22 cellular contexts compared by ENCODE assay signal in genomic region chr4:3819210-3819919, GRCh38. TPM values are rescaled to one million over a fixed set of nuclear protein-coding genes. Genes with fewer than 3 reads are reported as not detected.
DNase-seq lines count a peak whose midpoint lies in the region; ATAC-seq, FAIRE-seq and TF ChIP-seq lines count a peak whose summit lies in the region.
"Had no signal": no experiment of that assay in that cellular context is flagged by ENCODE, and none has a peak within 500 bp of the region (broad histone marks: within the 10 kb centered on the region; RNA-seq: fewer than 3 reads in every experiment).

No MANE protein-coding gene starts in this region.

- ATAC-seq in Right ventricle myocardium inferior (no peak), aorta (ENCODE audit: low FRiP score) (no peak), GM21360 (IDR thresholded peaks at IDR 0.05; ENCODE audit: unreplicated experiment) (no peak)
- ATAC-seq: CD8-positive, alpha-beta T cell; GM12878 had no signal

- 69% methylated on average over 17 of the region's 17 CpGs for WGBS in liver
- 81 to 82% methylated on average over 17 of the region's 17 CpGs for WGBS in aorta, 2 donors

- no peaks in the 10 kb centered on the region for H3K4me1 Mint-ChIP-seq in activated T-cell treated with anti-CD3 and anti-CD28 coated beads, Interleukin-2, amount 50 U/mL, for 24 hours (ENCODE audit: low read depth)

- H3K9ac ChIP-seq in liver (ENCODE audit: low read depth in 1 of 2, low read length in 2 of 2): no peak overlapping the region

- no peaks in the 10 kb centered on the region for H3K27me3 ChIP-seq in right atrium auricular region
- H3K27me3 ChIP-seq in bronchial epithelial cell (ENCODE audit: control insufficient read depth, insufficient read depth, low read length): no peaks in the 10 kb centered on the region
- no peaks in the 10 kb centered on the region for H3K27me3 ChIP-seq in liver (ENCODE audit: control insufficient read depth in 4 of 4, insufficient read depth in 4 of 4, low read length in 3 of 4)
- no peaks in the 10 kb centered on the region for H3K27me3 ChIP-seq in aorta (ENCODE audit: control insufficient read depth in 1 of 2, insufficient read depth in 2 of 2, low read length in 1 of 2)
- H3K27me3 ChIP-seq: SJCRH30 had no signal

- H3K27me3 Mint-ChIP-seq in activated T-cell treated with anti-CD3 and anti-CD28 coated beads, Interleukin-2, amount 50 U/mL, for 24 hours: peaks cover 3% of the 10 kb centered on the region

- H3K9me3 Mint-ChIP-seq in activated T-cell treated with anti-CD3 and anti-CD28 coated beads, Interleukin-2, amount 50 U/mL, for 24 hours: no peaks in the 10 kb centered on the region
- H3K9me3 Mint-ChIP-seq: CD8-positive, alpha-beta T cell; HFFc6 had no signal

- TF ChIP-seq RAD21 in liver (IDR thresholded peaks at IDR 0.05): no peak

- no peaks in the 10 kb centered on the region for H3K36me3 Mint-ChIP-seq in activated T-cell treated with anti-CD3 and anti-CD28 coated beads, Interleukin-2, amount 50 U/mL, for 24 hours (ENCODE audit: low read depth)
- H3K36me3 Mint-ChIP-seq: CD8-positive, alpha-beta T cell had no signal

- FAIRE-seq in bronchial epithelial cell (lab: Jason Lieb, UNC): peak; percentile 23
- FAIRE-seq: GM12878, GM18507 had no signal

- H3K4me3 ChIP-seq in right atrium auricular region: no peak overlapping the region
- H3K4me3 ChIP-seq in bronchial epithelial cell (ENCODE audit: low read depth, low read length): no peak overlapping the region
- H3K4me3 ChIP-seq in liver (ENCODE audit: low read depth in 1 of 3, low read length in 3 of 3): no peak overlapping the region
- no peak overlapping the region for H3K4me3 ChIP-seq in aorta (ENCODE audit: low read length in 2 of 2)
- H3K4me3 ChIP-seq: GM12878, SJCRH30 had no signal

- DNase-seq in Right ventricle myocardium inferior (ENCODE audit: missing footprints) (peak; percentile 30), right atrium auricular region (ENCODE audit: low spot score) (no peak), bronchial epithelial cell (ENCODE audit: low read depth) (no peak), aorta (peak; percentile 17 to 59), epidermal melanocyte (ENCODE audit: insufficient read length, low spot score) (no peak)
- DNase-seq in activated T-cell treated with anti-CD3 and anti-CD28 coated beads, Interleukin-2, amount 50 U/mL, for 24 hours: no peak
- DNase-seq: 8988T; CD8-positive, alpha-beta T cell; GDM1; HFFc6; Kasumi-1; MM.1S; NCI-H1092 treated with DMSO at 0.1 percent for 48 hours; NCI-H1694; NCI-H2107; NCI-H2227 treated with DMSO at 0.1 percent for 48 hours; OCI-M1; SJCRH30 had no signal

- H3K36me3 ChIP-seq in right atrium auricular region (no peaks in the 10 kb centered on the region), bronchial epithelial cell (ENCODE audit: control insufficient read depth, insufficient read depth, low read length) (no peaks in the 10 kb centered on the region), liver (ENCODE audit: control insufficient read depth in 4 of 4, insufficient read depth in 3 of 4, low read depth in 1 of 4, low read length in 3 of 4) (no peaks in the 10 kb centered on the region), aorta (ENCODE audit: control insufficient read depth in 1 of 2, insufficient read depth in 2 of 2, low read length in 1 of 2) (no peaks in the 10 kb centered on the region)
- H3K36me3 ChIP-seq: SJCRH30 had no signal

- no peak overlapping the region for H3K27ac Mint-ChIP-seq in activated T-cell treated with anti-CD3 and anti-CD28 coated beads, Interleukin-2, amount 50 U/mL, for 24 hours
- H3K27ac Mint-ChIP-seq: CD8-positive, alpha-beta T cell; HFFc6 had no signal

- H3K4me3 Mint-ChIP-seq in activated T-cell treated with anti-CD3 and anti-CD28 coated beads, Interleukin-2, amount 50 U/mL, for 24 hours: no peak overlapping the region
- H3K4me3 Mint-ChIP-seq: CD8-positive, alpha-beta T cell; HFFc6 had no signal

- no peak overlapping the region for H3K27ac ChIP-seq in right atrium auricular region
- no peak overlapping the region for H3K27ac ChIP-seq in liver (ENCODE audit: low read depth in 1 of 2, low read length in 2 of 2)
- H3K27ac ChIP-seq in aorta (ENCODE audit: low read depth in 1 of 2, low read length in 2 of 2): no peak overlapping the region
- H3K27ac ChIP-seq: SJCRH30 had no signal

- H3K4me1 ChIP-seq in right atrium auricular region (no peaks in the 10 kb centered on the region), liver (ENCODE audit: control insufficient read depth in 4 of 4, insufficient read depth in 4 of 4, low read length in 3 of 4) (peaks cover 6 to 20% (median 15%) of the 10 kb centered on the region in 4 donors), aorta (ENCODE audit: control insufficient read depth in 1 of 2, insufficient read depth in 2 of 2, low read length in 2 of 2) (no peaks in the 10 kb centered on the region)

- intact Hi-C loops in Right ventricle myocardium inferior (cut with DNase I) (no loop called here), aorta (cut with DNase I) (no loop called here)

- peaks cover 0 to 4% of the 10 kb centered on the region in 2 donors for H3K9me3 ChIP-seq in right atrium auricular region
- H3K9me3 ChIP-seq in liver (ENCODE audit: control insufficient read depth in 4 of 4, low read length in 3 of 4): no peaks in the 10 kb centered on the region
- no peaks in the 10 kb centered on the region for H3K9me3 ChIP-seq in aorta (ENCODE audit: control insufficient read depth, low read length)
- H3K9me3 ChIP-seq: SJCRH30 had no signal

- TF ChIP-seq CTCF in right atrium auricular region (IDR thresholded peaks at IDR 0.05): no peak
- TF ChIP-seq CTCF in bronchial epithelial cell (IDR thresholded peaks at IDR 0.05; ENCODE audit: insufficient read depth, low read length, severe bottlenecking): no peak
- no peak for TF ChIP-seq CTCF in liver (IDR thresholded peaks at IDR 0.05; ENCODE audit: low read depth, low read length, missing input control)

TF ChIP-seq in liver, 16 proteins besides CTCF, POLR2A, EP300 and RAD21:
- TF ChIP-seq TAF1 (conservative IDR thresholded peaks at IDR 0.05): no peak
- peak; percentile 52 for TF ChIP-seq HNF4G (IDR thresholded peaks at IDR 0.05)
- peak; percentile 68 to 72 for TF ChIP-seq HNF4A (conservative IDR thresholded peaks at IDR 0.05)
- TF ChIP-seq JUND (IDR thresholded peaks at IDR 0.05): no peak
- TF ChIP-seq ATF3 (IDR thresholded peaks at IDR 0.05): no peak
- TF ChIP-seq SP1 (IDR thresholded peaks at IDR 0.05): peak; percentile 28
- no peak for TF ChIP-seq FOXA1 (IDR thresholded peaks at IDR 0.05)

RNA-seq across cellular contexts. Expression of gene ADRA2C, which starts 53.2 kb away (rescaled TPM):
- total RNA-seq in Right ventricle myocardium inferior (6.9 TPM), right atrium auricular region (1 to 10 TPM; 2.6 to 3.1 TPM), bronchial epithelial cell (under 0.01 and 0.13 TPM in 2 replicates), liver (1 to 10 TPM in 1 of 2 donors, under 1 TPM in 1; 0.19 to 1.1 TPM), aorta (10 to 100 TPM; 36.4 to 72.2 TPM)
- polyA plus RNA-seq in liver (under 1 TPM in 1 of 2 donors, not detected in 1; 0.28 TPM), aorta (10 to 100 TPM in 1 of 2 donors, 1 to 10 TPM in 1; 9.6 to 49.0 TPM)
- total RNA-seq: CD8-positive, alpha-beta T cell had no signal
- polyA plus RNA-seq: GM12878 had no signal

Comparison
In these comparisons a context has a peak if more than half of its experiments do, and no peak if none do; other contexts are left out.
1. DNase-seq: peak in Right ventricle myocardium inferior (single experiment) and aorta (2 of 2); none in right atrium auricular region (single experiment), bronchial epithelial cell (single experiment), epidermal melanocyte (single experiment) and activated T-cell treated with anti-CD3 and anti-CD28 coated beads, Interleukin-2, amount 50 U/mL, for 24 hours (single experiment).